Comparison of ENCODE assay signal across 8 cellular contexts in genomic region chr22:41381329-41382097, GRCh38. TPM values are rescaled to one million over a fixed set of nuclear protein-coding genes. Genes with fewer than 3 reads are reported as not detected.
DNase-seq lines count a peak whose midpoint lies in the region; ATAC-seq and TF ChIP-seq lines count a peak whose summit lies in the region.

Gene TEF (plus strand): TSS chr22:41381942. CDS start chr22:41382045, 103 bp downstream.

- H3K4me1 Mint-ChIP-seq in naive thymus-derived CD8-positive, alpha-beta T cell: peaks cover 6 to 24% (median 21%) of the 10 kb centered on the region in 4 donors
- peaks cover 9 to 17% of the 10 kb centered on the region in 2 donors for H3K4me1 Mint-ChIP-seq in stimulated activated naive B cell treated with anti-CD40 and anti-IgM and Interleukin-4, amounts not matched to agents 10 μg/mL and 1 μg/mL and 100 μg/mL, for 72 hours

- no peaks in the 10 kb centered on the region for H3F3A ChIP-seq in Loucy (ENCODE audit: low read depth)

- ATAC-seq in RWPE2 (ENCODE audit: low read depth): peak; percentile 92
- peak; percentile 83 to 86 for ATAC-seq in naive thymus-derived CD8-positive, alpha-beta T cell
- ATAC-seq in stimulated activated naive B cell treated with anti-CD40 and anti-IgM and Interleukin-4, amounts not matched to agents 10 μg/mL and 1 μg/mL and 100 μg/mL, for 72 hours (replicated peaks): peak; percentile 92

- H3K4me3 ChIP-seq in H7 (ENCODE audit: insufficient read depth, low read depth, low read length) (peak within 1 kb of the TSS; percentile 71), Loucy (ENCODE audit: low read length, poor library complexity, severe bottlenecking) (peak within 1 kb of the TSS; percentile 97), RWPE2 (ENCODE audit: severe bottlenecking) (peak within 1 kb of the TSS; percentile 52)

- H3K27ac Mint-ChIP-seq in naive thymus-derived CD8-positive, alpha-beta T cell: peak within 1 kb of the TSS; percentile 92 to 99 (median 98)
- peak within 1 kb of the TSS; percentile 98 for H3K27ac Mint-ChIP-seq in stimulated activated naive B cell treated with anti-CD40 and anti-IgM and Interleukin-4, amounts not matched to agents 10 μg/mL and 1 μg/mL and 100 μg/mL, for 72 hours

- peaks cover 7% of the 10 kb centered on the region; the same call in 1 of the 2 replicates for H3K79me2 ChIP-seq in Loucy (ENCODE audit: insufficient read depth, low read length)

- H3K27me3 Mint-ChIP-seq in naive thymus-derived CD8-positive, alpha-beta T cell: no peaks in the 10 kb centered on the region
- H3K27me3 Mint-ChIP-seq in stimulated activated naive B cell treated with anti-CD40 and anti-IgM and Interleukin-4, amounts not matched to agents 10 μg/mL and 1 μg/mL and 100 μg/mL, for 72 hours: no peaks in the 10 kb centered on the region

- H3K4me1 ChIP-seq in Loucy (ENCODE audit: insufficient read depth, low read length, poor library complexity, severe bottlenecking) (peaks cover 16% of the 10 kb centered on the region), RWPE2 (ENCODE audit: insufficient read depth, poor library complexity, severe bottlenecking) (peaks cover 7% of the 10 kb centered on the region)

- H3K27ac ChIP-seq in RWPE2 (ENCODE audit: poor library complexity, severe bottlenecking): peak within 1 kb of the TSS; percentile 75

- H3K9ac ChIP-seq in Loucy (ENCODE audit: low read depth, low read length, poor library complexity, severe bottlenecking): peak within 1 kb of the TSS; percentile 81

- H3K27me3 ChIP-seq in H7 (ENCODE audit: control insufficient read depth, insufficient read depth, low read length) (no peaks in the 10 kb centered on the region; the same call in 1 of the 2 replicates), Loucy (ENCODE audit: insufficient read depth, low read length, poor library complexity, severe bottlenecking) (no peaks in the 10 kb centered on the region), RWPE2 (ENCODE audit: insufficient read depth, poor library complexity, severe bottlenecking) (no peaks in the 10 kb centered on the region)

- H3K9me3 ChIP-seq in Loucy (ENCODE audit: insufficient read depth, low read depth, low read length) (no peaks in the 10 kb centered on the region), RWPE2 (ENCODE audit: severe bottlenecking) (no peaks in the 10 kb centered on the region)

- no peaks in the 10 kb centered on the region for H3K36me3 ChIP-seq in H7 (replicated peaks; ENCODE audit: control insufficient read depth, insufficient read depth, low read length)
- no peaks in the 10 kb centered on the region for H3K36me3 ChIP-seq in Loucy (ENCODE audit: insufficient read depth, low read length)
- H3K36me3 ChIP-seq in RWPE2 (ENCODE audit: low read depth): no peaks in the 10 kb centered on the region

- peak within 1 kb of the TSS; percentile 95 for H2AFZ ChIP-seq in Loucy (ENCODE audit: low read length)

- DNase-seq in EL: peak; percentile 99
- peak; percentile 100 for DNase-seq in H7
- peak; percentile 98 for DNase-seq in RWPE2 (ENCODE audit: low spot score)
- peak; percentile 97 for DNase-seq in activated effector memory CD4-positive, alpha-beta T cell treated with Interleukin-2 at 50 U/mL for 16 hours
- DNase-seq in fibroblast of peridontal ligament (ENCODE audit: extremely low read depth): peak; percentile 97
- DNase-seq in naive thymus-derived CD8-positive, alpha-beta T cell: peak; percentile 95 to 100 (median 99)
- peak; percentile 98 for DNase-seq in stimulated activated naive B cell treated with anti-CD40 and anti-IgM and Interleukin-4, amounts not matched to agents 10 μg/mL and 1 μg/mL and 100 μg/mL, for 72 hours

- H3K36me3 Mint-ChIP-seq in naive thymus-derived CD8-positive, alpha-beta T cell: no peaks in the 10 kb centered on the region
- no peaks in the 10 kb centered on the region for H3K36me3 Mint-ChIP-seq in stimulated activated naive B cell treated with anti-CD40 and anti-IgM and Interleukin-4, amounts not matched to agents 10 μg/mL and 1 μg/mL and 100 μg/mL, for 72 hours

- H3K4me2 ChIP-seq in Loucy (ENCODE audit: low read depth, low read length, poor library complexity, severe bottlenecking): peak within 1 kb of the TSS; percentile 100

- TF ChIP-seq CTCF in Loucy (conservative IDR thresholded peaks at IDR 0.05; ENCODE audit: low read length) (no peak), RWPE2 (IDR thresholded peaks at IDR 0.05; ENCODE audit: poor library complexity, severe bottlenecking) (no peak)

- no peaks in the 10 kb centered on the region for H3K9me2 ChIP-seq in Loucy (replicated peaks; ENCODE audit: low read depth, low read length)

- H3K9me3 Mint-ChIP-seq in naive thymus-derived CD8-positive, alpha-beta T cell: no peaks in the 10 kb centered on the region
- H3K9me3 Mint-ChIP-seq in stimulated activated naive B cell treated with anti-CD40 and anti-IgM and Interleukin-4, amounts not matched to agents 10 μg/mL and 1 μg/mL and 100 μg/mL, for 72 hours: no peaks in the 10 kb centered on the region

- POLR2A ChIA-PET in naive thymus-derived CD8-positive, alpha-beta T cell (lab: Charles Lee): interaction anchor here (0.5 to 3.9 kb wide), 18 partner anchors 23 to 698 kb away, joined by 3 to 47 read pairs (median 6); partner anchors contain the start of genes ACO2, DESI1, EP300 and PHF5A

- H4K20me1 ChIP-seq in Loucy (ENCODE audit: insufficient read depth, low read length, poor library complexity, severe bottlenecking): no peaks in the 10 kb centered on the region

- H3K4me3 Mint-ChIP-seq in naive thymus-derived CD8-positive, alpha-beta T cell: peak within 1 kb of the TSS; percentile 88 to 97 (median 92)
- H3K4me3 Mint-ChIP-seq in stimulated activated naive B cell treated with anti-CD40 and anti-IgM and Interleukin-4, amounts not matched to agents 10 μg/mL and 1 μg/mL and 100 μg/mL, for 72 hours: peak within 1 kb of the TSS; percentile 91 to 92

RNA-seq across cellular contexts. Expression of gene TEF, which starts in this region (rescaled TPM):
- total RNA-seq in H7 (2014; rRNA removed; shearing (Covaris generic)): 4.8 and 12.7 TPM in 2 replicates
- total RNA-seq in naive thymus-derived CD8-positive, alpha-beta T cell: 1 to 10 TPM; 5.2 to 5.9 TPM
- polyA plus RNA-seq in naive thymus-derived CD8-positive, alpha-beta T cell: 1 to 10 TPM; 2.0 to 5.7 (median 4.4) TPM

Comparison
In these comparisons a context has a peak if more than half of its experiments do, and no peak if none do; other contexts are left out.
1. Peak in every context shown above with its lines: DNase-seq, ATAC-seq, H3K4me3 ChIP-seq and H3K27ac ChIP-seq.